In the genomic region with DNA sequence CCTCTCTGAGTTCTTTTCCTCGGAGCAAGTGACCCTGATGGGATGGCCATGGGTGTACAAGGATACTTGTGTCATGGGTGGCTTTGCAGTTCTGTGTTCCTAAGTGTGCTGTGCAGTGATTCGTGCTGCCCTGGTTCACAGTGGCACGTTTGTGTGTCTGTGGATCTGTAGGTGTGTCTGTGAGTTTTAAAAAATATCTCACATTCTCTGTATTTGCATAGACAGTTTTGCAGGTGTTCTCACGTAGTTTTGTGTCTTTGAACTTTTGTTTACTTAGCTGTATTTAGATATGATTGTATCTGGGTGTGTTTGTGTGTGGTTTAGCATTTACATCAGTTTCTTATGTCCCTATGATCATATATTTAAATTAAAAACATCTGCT, we compare ENCODE assay signal across 15 cellular contexts. TPM values are rescaled to one million over a fixed set of nuclear protein-coding genes. Genes with fewer than 3 reads are reported as not detected.
DNase-seq lines count a peak whose midpoint lies in the region; ATAC-seq and TF ChIP-seq lines count a peak whose summit lies in the region.
"Had no signal": no experiment of that assay in that cellular context is flagged by ENCODE, and none has a peak within 500 bp of the region (broad histone marks: within the 10 kb centered on the region; RNA-seq: fewer than 3 reads in every experiment).

No MANE protein-coding gene starts in this region.

- no peak overlapping the region for H3K4me3 Mint-ChIP-seq in chondrocyte (ENCODE audit: unreplicated experiment)
- H3K4me3 Mint-ChIP-seq: T-helper 17 cell had no signal

- no peaks in the 10 kb centered on the region for H3K27me3 Mint-ChIP-seq in chondrocyte (ENCODE audit: low read depth)
- H3K27me3 Mint-ChIP-seq: T-helper 17 cell had no signal

- H3K79me2 ChIP-seq in hepatocyte: peaks cover 43% of the 10 kb centered on the region

- H2AFZ ChIP-seq in hepatocyte: no peak overlapping the region

- TF ChIP-seq POLR2A in Raji (IDR thresholded peaks at IDR 0.05; ENCODE audit: insufficient read depth, low read depth, low read length) (peak; percentile 62; the same call in 1 of the 2 replicates), tibial nerve (IDR thresholded peaks at IDR 0.05) (no peak)

- no peak for TF ChIP-seq EP300 in tibial nerve (IDR thresholded peaks at IDR 0.05)

- no peak for ATAC-seq in omental fat pad (ENCODE audit: low FRiP score)
- ATAC-seq: T-helper 17 cell had no signal

- H3K9me3 ChIP-seq in hepatocyte (ENCODE audit: low read depth) (no peaks in the 10 kb centered on the region), tibial nerve (no peaks in the 10 kb centered on the region)
- H3K9me3 ChIP-seq: MG63, thyroid gland had no signal

- no peak overlapping the region for H3K4me3 ChIP-seq in hepatocyte
- no peak overlapping the region for H3K4me3 ChIP-seq in tibial nerve
- H3K4me3 ChIP-seq: MG63, thyroid gland had no signal

- H3K36me3 ChIP-seq in hepatocyte (replicated peaks; ENCODE audit: insufficient read depth, low read depth) (no peaks in the 10 kb centered on the region), tibial nerve (no peaks in the 10 kb centered on the region)
- H3K36me3 ChIP-seq: brain microvascular endothelial cell, MG63, thyroid gland had no signal

- H3K36me3 Mint-ChIP-seq in chondrocyte (ENCODE audit: low read depth): no peaks in the 10 kb centered on the region

- H3K9me3 Mint-ChIP-seq in chondrocyte (ENCODE audit: low read depth): no peaks in the 10 kb centered on the region

- TF ChIP-seq CTCF in hepatocyte (IDR thresholded peaks at IDR 0.05; ENCODE audit: poor library complexity): no peak
- no peak for TF ChIP-seq CTCF in tibial nerve (IDR thresholded peaks at IDR 0.05)
- no peak for TF ChIP-seq CTCF in omental fat pad (IDR thresholded peaks at IDR 0.05)
- no peak for TF ChIP-seq CTCF in chondrocyte (IDR thresholded peaks at IDR 0.05)

- no peaks in the 10 kb centered on the region for H3K9me2 ChIP-seq in hepatocyte (replicated peaks; ENCODE audit: insufficient read depth)

- H3K4me1 ChIP-seq in hepatocyte (ENCODE audit: insufficient read depth) (peaks cover 38% of the 10 kb centered on the region), tibial nerve (peaks cover 0 to 81% (median 32%) of the 10 kb centered on the region in 4 donors)

- WGBS in hepatocyte (ENCODE audit: low lambda C conversion rate, missing lambda C conversion rate): 48% methylated on average over 4 of the region's 4 CpGs
- WGBS in tibial nerve, 2 donors: 34 to 39% methylated on average over 4 of the region's 4 CpGs

- no peaks in the 10 kb centered on the region for H4K20me1 ChIP-seq in hepatocyte (ENCODE audit: insufficient read depth, poor library complexity, severe bottlenecking)

- H3K27ac Mint-ChIP-seq in chondrocyte (ENCODE audit: unreplicated experiment): no peak overlapping the region
- H3K27ac Mint-ChIP-seq: T-helper 17 cell had no signal

- H3K27me3 ChIP-seq in hepatocyte: no peaks in the 10 kb centered on the region
- H3K27me3 ChIP-seq in tibial nerve: no peaks in the 10 kb centered on the region
- H3K27me3 ChIP-seq: brain microvascular endothelial cell, MG63, thyroid gland had no signal

- H3K4me2 ChIP-seq in hepatocyte: peak overlapping the region; percentile 47

- H3K27ac ChIP-seq in hepatocyte (peak overlapping the region; percentile 19), tibial nerve (peak overlapping the region; percentile 53 to 97 (median 80))
- H3K27ac ChIP-seq: brain microvascular endothelial cell, thyroid gland had no signal

- H3K4me1 Mint-ChIP-seq in chondrocyte (ENCODE audit: low read depth): peaks cover 22% of the 10 kb centered on the region

- peak; percentile 49 for DNase-seq in activated effector memory CD4-positive, alpha-beta T cell treated with anti-CD3 and anti-CD28 coated beads, Interleukin-2, amount 50 U/mL, for 16 hours
- DNase-seq in activated effector memory CD4-positive, alpha-beta T cell treated with Interleukin-2 at 50 U/mL for 16 hours: no peak
- DNase-seq in hepatocyte (ENCODE audit: low spot score): no peak
- no peak for DNase-seq in tibial nerve (ENCODE audit: low spot score in 2 of 2)
- DNase-seq in omental fat pad (ENCODE audit: low spot score): no peak
- DNase-seq in GOT3 (lab: John Stamatoyannopoulos, UW): no peak
- no peak for DNase-seq in chondrocyte (ENCODE audit: low spot score)
- DNase-seq: activated gamma-delta T cell; brain microvascular endothelial cell; MG63; stimulated activated CD4-positive, alpha-beta T cell treated with anti-CD3 and anti-CD28 coated beads, Interleukin-12 subunit alpha, Interleukin-12 subunit beta, amount 100 ng/mL, for 4 hours; T-helper 17 cell; thyroid gland had no signal

RNA-seq across cellular contexts. Expression of gene ZNF775, which starts 3.7 kb away (rescaled TPM):
- total RNA-seq in hepatocyte (5.2 and 8.3 TPM in 2 replicates), tibial nerve (10 to 100 TPM in 2 of 4 donors, 1 to 10 TPM in 2; 5.9 to 14.3 (median 11.6) TPM), omental fat pad (1 to 10 TPM in 3 of 4 donors, under 1 TPM in 1; 0.72 to 4.4 (median 1.4) TPM), chondrocyte (4.3 to 6.5 TPM (median 6.0 TPM) in 3 replicates)
- polyA plus RNA-seq in hepatocyte: 6.2 and 10.6 TPM in 2 replicates

RNA-seq across cellular contexts. Expression of gene REPIN1, which starts 14.2 kb away (rescaled TPM):
- total RNA-seq in hepatocyte: 75.5 and 79.1 TPM in 2 replicates
- 102 and 107 TPM in 2 replicates for polyA plus RNA-seq in hepatocyte
- 10 to 100 TPM; 65.8 to 70.2 (median 68.3) TPM for total RNA-seq in tibial nerve
- 10 to 100 TPM; 40.6 to 55.7 (median 49.3) TPM for total RNA-seq in omental fat pad
- 59.5 to 65.8 TPM (median 63.4 TPM) in 3 replicates for total RNA-seq in chondrocyte

RNA-seq across cellular contexts. Expression of gene RARRES2, which starts 41.4 kb away (rescaled TPM):
- 104 and 122 TPM in 2 replicates for total RNA-seq in hepatocyte
- polyA plus RNA-seq in hepatocyte: 164 and 187 TPM in 2 replicates
- total RNA-seq in tibial nerve: 100 to 1,000 TPM; 172 to 382 (median 375) TPM
- total RNA-seq in omental fat pad: 100 to 1,000 TPM in 3 of 4 donors, 10 to 100 TPM in 1; 93.9 to 433 (median 218) TPM
- total RNA-seq in chondrocyte: 1.4 to 1.9 TPM (median 1.8 TPM) in 3 replicates
- total RNA-seq: endothelial cell of umbilical vein, T-helper 17 cell had no signal
- polyA plus RNA-seq: endothelial cell of umbilical vein had no signal

RNA-seq across cellular contexts. Expression of gene ACTR3C, which starts 59.5 kb away (rescaled TPM):
- 17.7 and 18.6 TPM in 2 replicates for total RNA-seq in hepatocyte
- polyA plus RNA-seq in hepatocyte: 7.8 and 11.9 TPM in 2 replicates
- total RNA-seq in tibial nerve: 1 to 10 TPM in 1 of 4 donors, under 1 TPM in 3; 0.44 to 2.3 (median 0.94) TPM
- 10 to 100 TPM in 1 of 4 donors, 1 to 10 TPM in 3; 1.1 to 12.9 (median 4.9) TPM for total RNA-seq in omental fat pad
- total RNA-seq in chondrocyte: 0.25 to 0.85 TPM in 2 of 3 replicates, not detected in the other
- total RNA-seq: endothelial cell of umbilical vein had no signal

RNA-seq across cellular contexts. Expression of gene LRRC61, which starts 59.7 kb away (rescaled TPM):
- total RNA-seq in hepatocyte (23.4 and 24.0 TPM in 2 replicates), tibial nerve (10 to 100 TPM in 1 of 4 donors, 1 to 10 TPM in 3; 7.9 to 19.3 (median 9.6) TPM), omental fat pad (10 to 100 TPM in 1 of 4 donors, 1 to 10 TPM in 3; 3.2 to 13.4 (median 8.6) TPM), chondrocyte (1.5 to 1.7 TPM in 2 of 3 replicates, not detected in the other)
- 35.4 and 38.7 TPM in 2 replicates for polyA plus RNA-seq in hepatocyte
- total RNA-seq: endothelial cell of umbilical vein had no signal

Comparison
In these comparisons a context has a peak if more than half of its experiments do, and no peak if none do; other contexts are left out.
1. RNA of gene RARRES2, which starts 41.4 kb away (total RNA-seq): 172 to 382 TPM in tibial nerve, 93.9 to 433 TPM in omental fat pad and 104 to 122 TPM in hepatocyte; 1.4 to 1.9 TPM in chondrocyte; every median in the first group is over 10 times any median in the second.